Comparison of ENCODE assay signal across 23 cellular contexts in the genomic region with DNA sequence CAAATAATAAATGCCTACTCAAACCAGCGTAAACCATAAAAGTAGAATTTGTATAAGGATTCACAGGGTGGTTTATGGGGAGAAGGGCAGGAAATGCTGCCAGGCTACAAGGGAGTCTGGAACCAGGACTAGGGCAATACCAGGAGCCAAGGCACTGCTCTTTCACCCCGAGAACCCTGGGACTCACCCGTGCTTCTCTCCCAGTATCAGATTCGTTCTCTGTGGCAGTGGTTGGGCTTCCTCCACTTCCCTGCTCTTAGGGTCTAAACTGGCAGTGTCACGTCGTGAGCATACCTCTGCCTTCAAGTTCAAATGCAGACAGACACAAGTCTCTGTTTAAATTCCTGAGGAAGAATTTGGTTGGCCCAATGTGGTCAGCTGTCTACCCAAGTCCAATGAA. TPM values are rescaled to one million over a fixed set of nuclear protein-coding genes. Genes with fewer than 3 reads are reported as not detected.
A peak's percentile ranks its signal among the peaks of the same experiment; 100 is the strongest.
DNase-seq lines count a peak whose midpoint lies in the region; ATAC-seq and TF ChIP-seq lines count a peak whose summit lies in the region.
"Had no signal": no experiment of that assay in that cellular context is flagged by ENCODE, and none has a peak within 500 bp of the region (broad histone marks: within the 10 kb centered on the region; RNA-seq: fewer than 3 reads in every experiment).

No MANE protein-coding gene starts in this region.

- intact Hi-C loops in activated T-helper 2 cell treated with anti-CD3 and anti-CD28 coated beads, Interferon-gamma antibody, Interleukin-2, Interleukin-4, amounts not matched to agents 10 μg/mL and 5 μg/mL and 100 μg/mL, durations not matched to agents 14 hours and 24 hours and 36 hours (cut with micrococcal nuclease) = no loop called here
- intact Hi-C loops in mucosa of descending colon (cut with DNase I, micrococcal nuclease) = no loop called here

- H3K9me3 Mint-ChIP-seq in activated naive CD8-positive, alpha-beta T cell (ENCODE audit: low read depth) = no peaks in the 10 kb centered on the region
- no peaks in the 10 kb centered on the region for H3K9me3 Mint-ChIP-seq in activated naive CD8-positive, alpha-beta T cell treated with anti-CD3 and anti-CD28 coated beads, Interleukin-2, amount 50 U/mL, for 24 hours
- H3K9me3 Mint-ChIP-seq in activated T-helper 2 cell treated with anti-CD3 and anti-CD28 coated beads, Interferon-gamma antibody, Interleukin-2, Interleukin-4, amounts not matched to agents 10 μg/mL and 5 μg/mL and 100 μg/mL, durations not matched to agents 14 hours and 24 hours and 36 hours = no peaks in the 10 kb centered on the region
- no peaks in the 10 kb centered on the region for H3K9me3 Mint-ChIP-seq in stimulated activated naive B cell treated with anti-CD40 and anti-IgM and Interleukin-4, amounts not matched to agents 10 μg/mL and 1 μg/mL and 100 μg/mL, for 72 hours
- H3K9me3 Mint-ChIP-seq: CD4-positive, CD25-positive, alpha-beta regulatory T cell; H9; IgD-negative memory B cell had no signal

- no peaks in the 10 kb centered on the region for H3K36me3 ChIP-seq in mucosa of descending colon (ENCODE audit: low read depth)
- H3K36me3 ChIP-seq: BE2C, MG63, SJSA1 had no signal

- peak overlapping the region; percentile 71 for H3K4me3 Mint-ChIP-seq in activated naive CD8-positive, alpha-beta T cell
- no peak overlapping the region for H3K4me3 Mint-ChIP-seq in activated naive CD8-positive, alpha-beta T cell treated with anti-CD3 and anti-CD28 coated beads, Interleukin-2, amount 50 U/mL, for 24 hours
- peak overlapping the region; percentile 5 for H3K4me3 Mint-ChIP-seq in activated T-helper 2 cell treated with anti-CD3 and anti-CD28 coated beads, Interferon-gamma antibody, Interleukin-2, Interleukin-4, amounts not matched to agents 10 μg/mL and 5 μg/mL and 100 μg/mL, durations not matched to agents 14 hours and 24 hours and 36 hours (ENCODE audit: low read depth)
- no peak overlapping the region for H3K4me3 Mint-ChIP-seq in stimulated activated naive B cell treated with anti-CD40 and anti-IgM and Interleukin-4, amounts not matched to agents 10 μg/mL and 1 μg/mL and 100 μg/mL, for 72 hours
- H3K4me3 Mint-ChIP-seq: H9, IgD-negative memory B cell had no signal

- ATAC-seq in activated naive CD8-positive, alpha-beta T cell treated with anti-CD3 and anti-CD28 coated beads, Interleukin-2, amount 50 U/mL, for 24 hours = no peak
- peak; percentile 16 for ATAC-seq in mucosa of descending colon
- no peak for ATAC-seq in GM21367 (IDR thresholded peaks at IDR 0.05; ENCODE audit: unreplicated experiment)
- no peak for ATAC-seq in stimulated activated naive B cell treated with anti-CD40 and anti-IgM and Interleukin-4, amounts not matched to agents 10 μg/mL and 1 μg/mL and 100 μg/mL, for 72 hours (replicated peaks)
- ATAC-seq in HG02763 (IDR thresholded peaks at IDR 0.05; ENCODE audit: unreplicated experiment) = no peak

- H3K27me3 Mint-ChIP-seq in activated naive CD8-positive, alpha-beta T cell = no peaks in the 10 kb centered on the region
- H3K27me3 Mint-ChIP-seq in activated naive CD8-positive, alpha-beta T cell treated with anti-CD3 and anti-CD28 coated beads, Interleukin-2, amount 50 U/mL, for 24 hours = no peaks in the 10 kb centered on the region
- H3K27me3 Mint-ChIP-seq in activated T-helper 2 cell treated with anti-CD3 and anti-CD28 coated beads, Interferon-gamma antibody, Interleukin-2, Interleukin-4, amounts not matched to agents 10 μg/mL and 5 μg/mL and 100 μg/mL, durations not matched to agents 14 hours and 24 hours and 36 hours (ENCODE audit: low read depth) = no peaks in the 10 kb centered on the region
- peaks cover 12 to 18% of the 10 kb centered on the region in 2 donors for H3K27me3 Mint-ChIP-seq in stimulated activated naive B cell treated with anti-CD40 and anti-IgM and Interleukin-4, amounts not matched to agents 10 μg/mL and 1 μg/mL and 100 μg/mL, for 72 hours
- H3K27me3 Mint-ChIP-seq: CD4-positive, CD25-positive, alpha-beta regulatory T cell; IgD-negative memory B cell had no signal

- H3K4me3 ChIP-seq in mucosa of descending colon = no peak overlapping the region
- H3K4me3 ChIP-seq: MG63, SJSA1 had no signal

- no peak for TF ChIP-seq CTCF in mucosa of descending colon (IDR thresholded peaks at IDR 0.05)

- H3K9me3 ChIP-seq in mucosa of descending colon = no peaks in the 10 kb centered on the region
- H3K9me3 ChIP-seq: BE2C, Caco-2, MG63, SJSA1 had no signal

- peaks cover 39% of the 10 kb centered on the region for H3K4me1 ChIP-seq in mucosa of descending colon (ENCODE audit: low read depth)

- DNase-seq in activated naive CD8-positive, alpha-beta T cell treated with anti-CD3 and anti-CD28 coated beads, Interleukin-2, amount 50 U/mL, for 24 hours = no peak
- no peak for DNase-seq in activated T-helper 2 cell treated with anti-CD3 and anti-CD28 coated beads, Interferon-gamma antibody, Interleukin-2, Interleukin-4, amounts not matched to agents 10 μg/mL and 5 μg/mL and 100 μg/mL, durations not matched to agents 14 hours and 24 hours and 36 hours (ENCODE audit: low spot score)
- DNase-seq in mucosa of descending colon (no peak), hypothalamus (lab: John Stamatoyannopoulos, UW) (no peak)
- DNase-seq in stimulated activated naive B cell treated with anti-CD40 and anti-IgM and Interleukin-4, amounts not matched to agents 10 μg/mL and 1 μg/mL and 100 μg/mL, for 72 hours = no peak
- DNase-seq: BE2C; Caco-2; CD4-positive, CD25-positive, alpha-beta regulatory T cell; DMS153; EL; H9; Kasumi-1; NCI-H1048; NCI-H1436; NCI-H1930; NCI-H226; NCI-H524 treated with DMSO at 0.1 percent for 48 hours had no signal

- peak overlapping the region; percentile 83 for H3K27ac Mint-ChIP-seq in activated naive CD8-positive, alpha-beta T cell
- no peak overlapping the region for H3K27ac Mint-ChIP-seq in activated naive CD8-positive, alpha-beta T cell treated with anti-CD3 and anti-CD28 coated beads, Interleukin-2, amount 50 U/mL, for 24 hours
- H3K27ac Mint-ChIP-seq in activated T-helper 2 cell treated with anti-CD3 and anti-CD28 coated beads, Interferon-gamma antibody, Interleukin-2, Interleukin-4, amounts not matched to agents 10 μg/mL and 5 μg/mL and 100 μg/mL, durations not matched to agents 14 hours and 24 hours and 36 hours = peak overlapping the region; percentile 87
- H3K27ac Mint-ChIP-seq in stimulated activated naive B cell treated with anti-CD40 and anti-IgM and Interleukin-4, amounts not matched to agents 10 μg/mL and 1 μg/mL and 100 μg/mL, for 72 hours = no peak overlapping the region
- H3K27ac Mint-ChIP-seq: IgD-negative memory B cell had no signal

- peaks cover 81% of the 10 kb centered on the region for H3K4me1 Mint-ChIP-seq in activated naive CD8-positive, alpha-beta T cell (ENCODE audit: low read depth)
- H3K4me1 Mint-ChIP-seq in activated naive CD8-positive, alpha-beta T cell treated with anti-CD3 and anti-CD28 coated beads, Interleukin-2, amount 50 U/mL, for 24 hours = peaks cover 88% of the 10 kb centered on the region
- H3K4me1 Mint-ChIP-seq in activated T-helper 2 cell treated with anti-CD3 and anti-CD28 coated beads, Interferon-gamma antibody, Interleukin-2, Interleukin-4, amounts not matched to agents 10 μg/mL and 5 μg/mL and 100 μg/mL, durations not matched to agents 14 hours and 24 hours and 36 hours (ENCODE audit: low read depth) = peaks cover 80% of the 10 kb centered on the region
- peaks cover 5 to 10% of the 10 kb centered on the region in 2 donors for H3K4me1 Mint-ChIP-seq in stimulated activated naive B cell treated with anti-CD40 and anti-IgM and Interleukin-4, amounts not matched to agents 10 μg/mL and 1 μg/mL and 100 μg/mL, for 72 hours
- H3K4me1 Mint-ChIP-seq: IgD-negative memory B cell had no signal

- peaks cover 9% of the 10 kb centered on the region for H3K36me3 Mint-ChIP-seq in activated naive CD8-positive, alpha-beta T cell
- H3K36me3 Mint-ChIP-seq in activated naive CD8-positive, alpha-beta T cell treated with anti-CD3 and anti-CD28 coated beads, Interleukin-2, amount 50 U/mL, for 24 hours (ENCODE audit: low read depth) = peaks cover 39% of the 10 kb centered on the region
- peaks cover 55% of the 10 kb centered on the region for H3K36me3 Mint-ChIP-seq in activated T-helper 2 cell treated with anti-CD3 and anti-CD28 coated beads, Interferon-gamma antibody, Interleukin-2, Interleukin-4, amounts not matched to agents 10 μg/mL and 5 μg/mL and 100 μg/mL, durations not matched to agents 14 hours and 24 hours and 36 hours (ENCODE audit: low read depth)
- no peaks in the 10 kb centered on the region for H3K36me3 Mint-ChIP-seq in stimulated activated naive B cell treated with anti-CD40 and anti-IgM and Interleukin-4, amounts not matched to agents 10 μg/mL and 1 μg/mL and 100 μg/mL, for 72 hours
- H3K36me3 Mint-ChIP-seq: CD4-positive, CD25-positive, alpha-beta regulatory T cell; IgD-negative memory B cell had no signal

RNA-seq across cellular contexts. Expression of gene PRKCA, which starts 49.3 kb away (rescaled TPM):
- total RNA-seq in activated T-helper 2 cell treated with anti-CD3 and anti-CD28 coated beads, Interferon-gamma antibody, Interleukin-2, Interleukin-4, amounts not matched to agents 10 μg/mL and 5 μg/mL and 100 μg/mL, durations not matched to agents 14 hours and 24 hours and 36 hours = 268 and 272 TPM in 2 replicates
- 10 to 100 TPM; 42.3 to 77.7 (median 56.3) TPM for total RNA-seq in mucosa of descending colon

Comparison
In these comparisons a context has a peak if more than half of its experiments do, and no peak if none do; other contexts are left out.
1. H3K27ac Mint-ChIP-seq: peak in activated naive CD8-positive, alpha-beta T cell (single experiment) and activated T-helper 2 cell treated with anti-CD3 and anti-CD28 coated beads, Interferon-gamma antibody, Interleukin-2, Interleukin-4, amounts not matched to agents 10 μg/mL and 5 μg/mL and 100 μg/mL, durations not matched to agents 14 hours and 24 hours and 36 hours (single experiment); none in activated naive CD8-positive, alpha-beta T cell treated with anti-CD3 and anti-CD28 coated beads, Interleukin-2, amount 50 U/mL, for 24 hours (single experiment) and stimulated activated naive B cell treated with anti-CD40 and anti-IgM and Interleukin-4, amounts not matched to agents 10 μg/mL and 1 μg/mL and 100 μg/mL, for 72 hours (single experiment).
2. H3K4me3 Mint-ChIP-seq: peak in activated naive CD8-positive, alpha-beta T cell (single experiment) and activated T-helper 2 cell treated with anti-CD3 and anti-CD28 coated beads, Interferon-gamma antibody, Interleukin-2, Interleukin-4, amounts not matched to agents 10 μg/mL and 5 μg/mL and 100 μg/mL, durations not matched to agents 14 hours and 24 hours and 36 hours (single experiment); none in activated naive CD8-positive, alpha-beta T cell treated with anti-CD3 and anti-CD28 coated beads, Interleukin-2, amount 50 U/mL, for 24 hours (single experiment) and stimulated activated naive B cell treated with anti-CD40 and anti-IgM and Interleukin-4, amounts not matched to agents 10 μg/mL and 1 μg/mL and 100 μg/mL, for 72 hours (0 of 2).